In genomic region chr2:189683348-189683747, GRCh38 we compare ENCODE assay signal across 29 cellular contexts. TPM values are rescaled to one million over a fixed set of nuclear protein-coding genes. Genes with fewer than 3 reads are reported as not detected.
DNase-seq lines count a peak whose midpoint lies in the region; ATAC-seq lines count a peak whose summit lies in the region.
"Had no signal": no experiment of that assay in that cellular context is flagged by ENCODE, and none has a peak within 500 bp of the region (broad histone marks: within the 10 kb centered on the region; RNA-seq: fewer than 3 reads in every experiment).

No MANE protein-coding gene starts in this region.

- intact Hi-C loops in activated CD4-positive, alpha-beta memory T cell treated with anti-CD3 and anti-CD28 coated beads for 36 hours (cut with micrococcal nuclease) = no loop called here

- CTCF ChIA-PET in activated CD4-positive, alpha-beta memory T cell treated with anti-CD3 and anti-CD28 coated beads for 36 hours (lab: Charles Lee) = interaction anchor here (0.9 to 2.9 kb wide), 5 partner anchors 8 to 40 kb away, joined by 3 to 10 read pairs (median 6); no protein-coding TSS in a partner anchor
- CTCF ChIA-PET in activated CD4-positive, alpha-beta memory T cell treated with anti-CD3 and anti-CD28 coated beads, Interleukin-2, amount 10 ng/mL, durations not matched to agents 7 days and 5 days (lab: Charles Lee) = interaction anchor here (0.9 to 1.4 kb wide), 4 partner anchors 9 to 79 kb away, joined by 3 to 6 read pairs (median 4); partner anchors contain the start of genes ANKAR and OSGEPL1

- H3K4me1 Mint-ChIP-seq in activated CD4-positive, alpha-beta memory T cell treated with anti-CD3 and anti-CD28 coated beads for 36 hours (ENCODE audit: low read depth) = peaks cover 52% of the 10 kb centered on the region
- peaks cover 30% of the 10 kb centered on the region for H3K4me1 Mint-ChIP-seq in activated CD4-positive, alpha-beta memory T cell treated with anti-CD3 and anti-CD28 coated beads, Interleukin-2, amount 10 ng/mL, durations not matched to agents 7 days and 5 days

- peaks cover 12% of the 10 kb centered on the region for H3K36me3 Mint-ChIP-seq in activated CD4-positive, alpha-beta memory T cell treated with anti-CD3 and anti-CD28 coated beads for 36 hours
- peaks cover 20% of the 10 kb centered on the region for H3K36me3 Mint-ChIP-seq in activated CD4-positive, alpha-beta memory T cell treated with anti-CD3 and anti-CD28 coated beads, Interleukin-2, amount 10 ng/mL, durations not matched to agents 7 days and 5 days (ENCODE audit: low read depth)

- DNase-seq in activated CD4-positive, alpha-beta memory T cell treated with anti-CD3 and anti-CD28 coated beads for 36 hours = peak; percentile 29
- DNase-seq in activated CD4-positive, alpha-beta memory T cell treated with anti-CD3 and anti-CD28 coated beads, Interleukin-2, amount 10 ng/mL, durations not matched to agents 7 days and 5 days = no peak
- peak; percentile 36 for DNase-seq in stimulated activated CD4-positive, alpha-beta T cell treated with anti-CD3 and anti-CD28 coated beads, Interleukin-15, amount 100 ng/mL, for 24 hours
- DNase-seq in stimulated activated CD4-positive, alpha-beta T cell treated with anti-CD3 and anti-CD28 coated beads, Interleukin-12 subunit alpha, Interleukin-12 subunit beta, amount 100 ng/mL, for 4 hours = no peak
- DNase-seq in epithelial cell of prostate (ENCODE audit: low read depth, low spot score) = peak; percentile 18
- DNase-seq in amygdala (lab: John Stamatoyannopoulos, UW) = no peak
- no peak for DNase-seq in GM03348 (ENCODE audit: low spot score)
- DNase-seq: activated CD4-positive, alpha-beta T cell treated with anti-CD3 and anti-CD28 coated beads, Interleukin-2, amount 50 U/mL, for 48 hours; CD4-positive, alpha-beta memory T cell; central memory CD4-positive, alpha-beta T cell; EL; HFFc6; hypothalamus; immature natural killer cell; left lung; NCI-H1105 treated with DMSO at 0.1 percent for 48 hours; NCI-H1930; NCI-H526; psoas muscle; SW 1271; T1000; WERI-Rb-1 had no signal

- no peak overlapping the region for H3K27ac ChIP-seq in epithelial cell of prostate
- H3K27ac ChIP-seq: A549, left lung, neutrophil, psoas muscle, tibial nerve, WERI-Rb-1 had no signal

- POLR2A ChIA-PET in activated CD4-positive, alpha-beta memory T cell treated with anti-CD3 and anti-CD28 coated beads for 36 hours (lab: Charles Lee) = interaction anchor here (1.3 to 1.8 kb wide), 2 partner anchors 9 to 22 kb away, joined by 5 to 6 read pairs; partner anchors contain the start of genes ANKAR and ASNSD1
- POLR2A ChIA-PET in activated CD4-positive, alpha-beta memory T cell treated with anti-CD3 and anti-CD28 coated beads, Interleukin-2, amount 10 ng/mL, durations not matched to agents 7 days and 5 days (lab: Charles Lee) = interaction anchor here (0.7 to 1.0 kb wide), 2 partner anchors 15 to 21 kb away, joined by 3 to 4 read pairs; no protein-coding TSS in a partner anchor

- H3K27me3 Mint-ChIP-seq in activated CD4-positive, alpha-beta memory T cell treated with anti-CD3 and anti-CD28 coated beads for 36 hours = no peaks in the 10 kb centered on the region
- H3K27me3 Mint-ChIP-seq in activated CD4-positive, alpha-beta memory T cell treated with anti-CD3 and anti-CD28 coated beads, Interleukin-2, amount 10 ng/mL, durations not matched to agents 7 days and 5 days = no peaks in the 10 kb centered on the region
- H3K27me3 Mint-ChIP-seq: activated naive CD4-positive, alpha-beta T cell treated with anti-CD3 and anti-CD28 coated beads, Interleukin-2, amount 50 U/mL, for 24 hours; CD4-positive, alpha-beta memory T cell; IgD-negative memory B cell had no signal

- H3K4me3 Mint-ChIP-seq in activated CD4-positive, alpha-beta memory T cell treated with anti-CD3 and anti-CD28 coated beads for 36 hours = no peak overlapping the region
- no peak overlapping the region for H3K4me3 Mint-ChIP-seq in activated CD4-positive, alpha-beta memory T cell treated with anti-CD3 and anti-CD28 coated beads, Interleukin-2, amount 10 ng/mL, durations not matched to agents 7 days and 5 days
- H3K4me3 Mint-ChIP-seq: activated naive CD4-positive, alpha-beta T cell treated with anti-CD3 and anti-CD28 coated beads, Interleukin-2, amount 50 U/mL, for 24 hours; CD4-positive, alpha-beta memory T cell; HFFc6; immature natural killer cell had no signal

- ATAC-seq in HG03097 (IDR thresholded peaks at IDR 0.05; ENCODE audit: low FRiP score, unreplicated experiment) = no peak
- ATAC-seq: left lung, Panc1, psoas muscle had no signal

- H3K9me3 Mint-ChIP-seq in activated CD4-positive, alpha-beta memory T cell treated with anti-CD3 and anti-CD28 coated beads for 36 hours = peaks cover 10% of the 10 kb centered on the region
- peaks cover 10% of the 10 kb centered on the region for H3K9me3 Mint-ChIP-seq in activated CD4-positive, alpha-beta memory T cell treated with anti-CD3 and anti-CD28 coated beads, Interleukin-2, amount 10 ng/mL, durations not matched to agents 7 days and 5 days
- H3K9me3 Mint-ChIP-seq: activated naive CD4-positive, alpha-beta T cell treated with anti-CD3 and anti-CD28 coated beads, Interleukin-2, amount 50 U/mL, for 24 hours had no signal

- H3K27ac Mint-ChIP-seq in activated CD4-positive, alpha-beta memory T cell treated with anti-CD3 and anti-CD28 coated beads for 36 hours = no peak overlapping the region
- no peak overlapping the region for H3K27ac Mint-ChIP-seq in activated CD4-positive, alpha-beta memory T cell treated with anti-CD3 and anti-CD28 coated beads, Interleukin-2, amount 10 ng/mL, durations not matched to agents 7 days and 5 days
- H3K27ac Mint-ChIP-seq: activated naive CD4-positive, alpha-beta T cell treated with anti-CD3 and anti-CD28 coated beads, Interleukin-2, amount 50 U/mL, for 24 hours; HFFc6; IgD-negative memory B cell had no signal

RNA-seq across cellular contexts. Expression of gene ANKAR, which starts 8.9 kb away (rescaled TPM):
- 1 to 10 TPM; 3.4 to 4.2 TPM for total RNA-seq in activated CD4-positive, alpha-beta memory T cell treated with anti-CD3 and anti-CD28 coated beads for 36 hours
- 1 to 10 TPM; 3.9 to 7.0 TPM for total RNA-seq in activated CD4-positive, alpha-beta memory T cell treated with anti-CD3 and anti-CD28 coated beads, Interleukin-2, amount 10 ng/mL, durations not matched to agents 7 days and 5 days

RNA-seq across cellular contexts. Expression of gene ASNSD1, which starts 22.1 kb away (rescaled TPM):
- 10 to 100 TPM; 44.5 to 47.0 TPM for total RNA-seq in activated CD4-positive, alpha-beta memory T cell treated with anti-CD3 and anti-CD28 coated beads for 36 hours
- 10 to 100 TPM; 37.9 to 38.4 TPM for total RNA-seq in activated CD4-positive, alpha-beta memory T cell treated with anti-CD3 and anti-CD28 coated beads, Interleukin-2, amount 10 ng/mL, durations not matched to agents 7 days and 5 days

Comparison
In these comparisons a context has a peak if more than half of its experiments do, and no peak if none do; other contexts are left out.
1. DNase-seq: peak in activated CD4-positive, alpha-beta memory T cell treated with anti-CD3 and anti-CD28 coated beads for 36 hours (single experiment), stimulated activated CD4-positive, alpha-beta T cell treated with anti-CD3 and anti-CD28 coated beads, Interleukin-15, amount 100 ng/mL, for 24 hours (single experiment) and epithelial cell of prostate (single experiment); none in activated CD4-positive, alpha-beta memory T cell treated with anti-CD3 and anti-CD28 coated beads, Interleukin-2, amount 10 ng/mL, durations not matched to agents 7 days and 5 days (single experiment), stimulated activated CD4-positive, alpha-beta T cell treated with anti-CD3 and anti-CD28 coated beads, Interleukin-12 subunit alpha, Interleukin-12 subunit beta, amount 100 ng/mL, for 4 hours (single experiment), amygdala (0 of 56) and GM03348 (single experiment).